In the genomic region with DNA sequence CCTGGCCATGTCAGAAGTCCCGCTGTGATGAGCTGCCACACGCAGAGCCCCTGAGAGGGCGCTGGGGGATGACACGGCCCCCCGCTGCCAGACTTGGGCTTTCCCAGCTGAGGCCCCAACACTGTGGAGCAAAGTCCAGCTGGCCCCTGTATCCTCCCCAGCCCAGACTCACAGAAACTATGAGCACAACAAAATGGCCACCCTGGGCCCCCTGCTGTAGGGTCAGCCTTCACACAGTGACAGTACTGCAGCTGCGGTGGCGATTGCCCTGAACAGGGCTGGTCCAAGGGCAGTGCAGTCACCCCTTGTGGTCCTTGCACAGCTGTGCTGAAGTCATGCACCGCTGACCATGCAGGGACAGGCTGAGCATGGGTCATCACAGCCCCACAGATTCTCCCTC, we compare ENCODE assay signal across 23 cellular contexts.
A peak's percentile ranks its signal among the peaks of the same experiment; 100 is the strongest.
DNase-seq lines count a peak whose midpoint lies in the region; ATAC-seq and TF ChIP-seq lines count a peak whose summit lies in the region.
"Had no signal": no experiment of that assay in that cellular context is flagged by ENCODE, and none has a peak within 500 bp of the region (broad histone marks: within the 10 kb centered on the region; RNA-seq: fewer than 3 reads in every experiment).

No MANE protein-coding gene starts in this region.

- H3K27me3 ChIP-seq in BLaER1 treated with 17β-estradiol and CSF1 and Interleukin-3, amounts not matched to agents 10 nM and 100 nM, result peaks cover 0 to 15% (median 0%) of the 10 kb centered on the region in 11 experiments; a peak in 4 of 22 replicates
- H3K27me3 ChIP-seq in Panc1 (ENCODE audit: control insufficient read depth, insufficient read depth, low read length), result no peaks in the 10 kb centered on the region
- H3K27me3 ChIP-seq: MG63 had no signal

- peaks cover 30 to 44% (median 35%) of the 10 kb centered on the region in 10 experiments for H3K4me1 ChIP-seq in BLaER1 treated with 17β-estradiol and CSF1 and Interleukin-3, amounts not matched to agents 10 nM and 100 nM
- H3K4me1 ChIP-seq in Panc1 (ENCODE audit: control insufficient read depth, insufficient read depth, low read length), result no peaks in the 10 kb centered on the region
- H3K4me1 ChIP-seq: A549, adrenal gland, HAP-1, heart left ventricle had no signal

- peaks cover 11 to 21% (median 15%) of the 10 kb centered on the region in 11 experiments for H3K9me3 ChIP-seq in BLaER1 treated with 17β-estradiol and CSF1 and Interleukin-3, amounts not matched to agents 10 nM and 100 nM (replicated peaks in 1 of 11)
- no peaks in the 10 kb centered on the region for H3K9me3 ChIP-seq in Panc1 (ENCODE audit: control insufficient read depth, insufficient read depth, low read depth, low read length)
- H3K9me3 ChIP-seq: adrenal gland, HAP-1, heart left ventricle, MG63 had no signal

- no peak for TF ChIP-seq CTCF in Panc1 (IDR thresholded peaks at IDR 0.05)
- no peak for TF ChIP-seq CTCF in GM20000 (IDR thresholded peaks at IDR 0.05; ENCODE audit: extremely low read depth, missing control alignments)

- peak overlapping the region; percentile 88 to 98 (median 93) for H3K4me2 ChIP-seq in BLaER1 treated with 17β-estradiol and CSF1 and Interleukin-3, amounts not matched to agents 10 nM and 100 nM
- H3K4me2 ChIP-seq: A549 had no signal

- BruUV-seq in Panc1 (replicated peaks; lab: Mats Ljungman, UMichigan), result no TSS peak

- DNase-seq in Panc1 (ENCODE audit: low read depth, low spot score) (no peak), myocyte (ENCODE audit: low read depth) (peak; percentile 44), NCI-H2029 (lab: John Stamatoyannopoulos, UW) (no peak), GM20000 (ENCODE audit: low spot score) (no peak), SKM-1 treated with dmso at 0.1 percent for 144 hours (lab: John Stamatoyannopoulos, UW; ENCODE audit: unreplicated experiment) (no peak)
- DNase-seq: adrenal gland; CD4-positive, alpha-beta T cell; central memory CD4-positive, alpha-beta T cell; DND-41; effector CD4-positive, alpha-beta T cell; heart left ventricle; MG63; naive thymus-derived CD8-positive, alpha-beta T cell; NCI-H187 treated with DMSO at 0.1 percent for 48 hours; NCI-H510A treated with DMSO at 0.1 percent for 48 hours; OCI-M1; stimulated activated naive CD4-positive, alpha-beta T cell treated with Interleukin-2 at 50 U/mL for 16 hours; trophoblast cell had no signal

- H3K36me3 ChIP-seq in BLaER1 treated with 17β-estradiol and CSF1 and Interleukin-3, amounts not matched to agents 10 nM and 100 nM, result peaks cover 0 to 2% (median 0%) of the 10 kb centered on the region in 11 experiments; a peak in 1 of 22 replicates
- no peaks in the 10 kb centered on the region for H3K36me3 ChIP-seq in Panc1 (ENCODE audit: control insufficient read depth, insufficient read depth, low read length)
- H3K36me3 ChIP-seq: adrenal gland, HAP-1, heart left ventricle, MG63 had no signal

- in situ Hi-C loops in Panc1 (cut with HindIII; ENCODE audit: low pct_unique_long_range_greater_than_20kb, low sequenced_read_pairs), result no loop called here

- H4K20me1 ChIP-seq in BLaER1 treated with 17β-estradiol and CSF1 and Interleukin-3, amounts not matched to agents 10 nM and 100 nM, result 0 out of 22 replicates have a peak, but pooled peaks cover 0 to 6% (median 0%) of the 10 kb centered on the region in 11 experiments

- ATAC-seq in GM21619 (IDR thresholded peaks at IDR 0.05; ENCODE audit: unreplicated experiment), result peak; percentile 48
- 0 out of 2 replicates have a peak, but pooled peaks have one; percentile 24 for ATAC-seq in Panc1
- no peak for ATAC-seq in GM19035 (IDR thresholded peaks at IDR 0.05; ENCODE audit: unreplicated experiment)
- ATAC-seq: A549; heart left ventricle; naive thymus-derived CD8-positive, alpha-beta T cell had no signal

- H3K9ac ChIP-seq in BLaER1 treated with 17β-estradiol and CSF1 and Interleukin-3, amounts not matched to agents 10 nM and 100 nM, result peak overlapping the region in 1 of 11 experiments; percentile 49; a peak in 1 of 22 replicates

- H3K27ac ChIP-seq in BLaER1 treated with 17β-estradiol and CSF1 and Interleukin-3, amounts not matched to agents 10 nM and 100 nM, result no peak overlapping the region
- no peak overlapping the region for H3K27ac ChIP-seq in Panc1 (ENCODE audit: low read length)
- H3K27ac ChIP-seq: A549, adrenal gland, heart left ventricle had no signal

- CTCF ChIA-PET in Panc1 (lab: Charles Lee), result no interaction called here

- no peak overlapping the region for H3K4me3 ChIP-seq in BLaER1 treated with 17β-estradiol and CSF1 and Interleukin-3, amounts not matched to agents 10 nM and 100 nM
- H3K4me3 ChIP-seq in Panc1 (ENCODE audit: low read depth in 2 of 2, low read length in 2 of 2), result no peak overlapping the region
- H3K4me3 ChIP-seq: A549, adrenal gland, HAP-1, heart left ventricle, MG63 had no signal

- POLR2A ChIA-PET in Panc1 (lab: Charles Lee), result no interaction called here

- intact Hi-C loops in Panc1 (cut with micrococcal nuclease; ENCODE audit: unreplicated experiment), result no loop called here
